In genomic region chrX:71998836-71999509, GRCh38 we compare ENCODE assay signal across 8 cellular contexts.
DNase-seq lines count a peak whose midpoint lies in the region; ATAC-seq and TF ChIP-seq lines count a peak whose summit lies in the region.

No MANE protein-coding gene starts in this region.

- ATAC-seq in psoas muscle = peak in 1 of 4 donors; percentile 64
- ATAC-seq in HG03159 (IDR thresholded peaks at IDR 0.05; ENCODE audit: unreplicated experiment) = no peak

- no peak overlapping the region for H3K27ac ChIP-seq in psoas muscle

- peaks cover 18% of the 10 kb centered on the region for H3K27me3 Mint-ChIP-seq in activated CD4-positive, alpha-beta T cell treated with anti-CD3 and anti-CD28 coated beads, Interleukin-2, amount 10 ng/mL, durations not matched to agents 7 days and 5 days

- DNase-seq in ACHN (peak; percentile 14), GM06990 (ENCODE audit: extremely low read depth, insufficient read length) (no peak), MV-4-11 (lab: John Stamatoyannopoulos, UW) (peak; percentile 0), fibroblast of villous mesenchyme (ENCODE audit: low read depth) (peak; percentile 21), psoas muscle (no peak)
- DNase-seq in activated CD4-positive, alpha-beta T cell treated with anti-CD3 and anti-CD28 coated beads, Interleukin-2, amount 10 ng/mL, durations not matched to agents 7 days and 5 days = peak; percentile 35
- no peak for DNase-seq in NK-92 treated with Interleukin-12 subunit alpha and Interleukin-12 subunit beta, amount 100 ng/mL, for 24 hours (lab: John Stamatoyannopoulos, UW)

- WGBS in psoas muscle, 3 donors = 15 to 31% (median 24%) methylated on average over 6 of the region's 6 CpGs

- H3K4me1 ChIP-seq in psoas muscle = no peaks in the 10 kb centered on the region

- H3K27me3 ChIP-seq in GM06990 (replicated peaks; ENCODE audit: control insufficient read depth, insufficient read depth, low read length) (0 out of 2 replicates have a peak, but pooled peaks cover 1% of the 10 kb centered on the region), psoas muscle (ENCODE audit: insufficient read depth in 3 of 3, low read length in 2 of 3) (peaks cover 0 to 21% (median 0%) of the 10 kb centered on the region in 3 donors)

- POLR2A ChIA-PET in activated CD4-positive, alpha-beta T cell treated with anti-CD3 and anti-CD28 coated beads, Interleukin-2, amount 10 ng/mL, durations not matched to agents 7 days and 5 days (lab: Charles Lee) = no interaction called here

- in situ Hi-C loops in ACHN (cut with HindIII; ENCODE audit: low pct_ligation_motif_present, low pct_unique_long_range_greater_than_20kb, low sequenced_read_pairs) = no loop called here

- no peaks in the 10 kb centered on the region for H3K36me3 Mint-ChIP-seq in activated CD4-positive, alpha-beta T cell treated with anti-CD3 and anti-CD28 coated beads, Interleukin-2, amount 10 ng/mL, durations not matched to agents 7 days and 5 days (ENCODE audit: low read depth)

- H3K36me3 ChIP-seq in GM06990 (ENCODE audit: control insufficient read depth, insufficient read depth, low read length) (no peaks in the 10 kb centered on the region), psoas muscle (ENCODE audit: insufficient read depth in 1 of 2, low read depth in 1 of 2) (no peaks in the 10 kb centered on the region)

- CTCF ChIA-PET in activated CD4-positive, alpha-beta T cell treated with anti-CD3 and anti-CD28 coated beads, Interleukin-2, amount 10 ng/mL, durations not matched to agents 7 days and 5 days (lab: Charles Lee) = interaction anchor here (1.1 to 1.5 kb wide), 4 partner anchors 23 to 127 kb away, joined by 3 to 4 read pairs (median 3); no protein-coding TSS in a partner anchor

- H3K4me1 Mint-ChIP-seq in activated CD4-positive, alpha-beta T cell treated with anti-CD3 and anti-CD28 coated beads, Interleukin-2, amount 10 ng/mL, durations not matched to agents 7 days and 5 days = no peaks in the 10 kb centered on the region

- no peak overlapping the region for H3K4me3 Mint-ChIP-seq in activated CD4-positive, alpha-beta T cell treated with anti-CD3 and anti-CD28 coated beads, Interleukin-2, amount 10 ng/mL, durations not matched to agents 7 days and 5 days

- no peaks in the 10 kb centered on the region for H3K9me3 ChIP-seq in psoas muscle

- H3K9me3 Mint-ChIP-seq in activated CD4-positive, alpha-beta T cell treated with anti-CD3 and anti-CD28 coated beads, Interleukin-2, amount 10 ng/mL, durations not matched to agents 7 days and 5 days = no peaks in the 10 kb centered on the region

- H3K4me3 ChIP-seq in GM06990 (replicated peaks; ENCODE audit: low read depth, low read length) = no peak overlapping the region
- no peak overlapping the region for H3K4me3 ChIP-seq in fibroblast of villous mesenchyme (ENCODE audit: low read depth, low read length)
- H3K4me3 ChIP-seq in psoas muscle = no peak overlapping the region

- TF ChIP-seq CTCF in GM06990 (IDR thresholded peaks at IDR 0.05; ENCODE audit: insufficient read depth, low read length, poor library complexity, severe bottlenecking) = peak; percentile 74
- peak; percentile 62 for TF ChIP-seq CTCF in fibroblast of villous mesenchyme (IDR thresholded peaks at IDR 0.05; ENCODE audit: insufficient read depth, low read depth, low read length)
- peak; percentile 55 for TF ChIP-seq CTCF in psoas muscle (IDR thresholded peaks at IDR 0.05)

- intact Hi-C loops in psoas muscle (cut with DNase I) = no loop called here

- no peak overlapping the region for H3K27ac Mint-ChIP-seq in activated CD4-positive, alpha-beta T cell treated with anti-CD3 and anti-CD28 coated beads, Interleukin-2, amount 10 ng/mL, durations not matched to agents 7 days and 5 days

Comparison
In these comparisons a context has a peak if more than half of its experiments do, and no peak if none do; other contexts are left out.
1. DNase-seq: peak in ACHN (single experiment), MV-4-11 (single experiment), activated CD4-positive, alpha-beta T cell treated with anti-CD3 and anti-CD28 coated beads, Interleukin-2, amount 10 ng/mL, durations not matched to agents 7 days and 5 days (single experiment) and fibroblast of villous mesenchyme (single experiment); none in GM06990 (single experiment), psoas muscle (0 of 2) and NK-92 treated with Interleukin-12 subunit alpha and Interleukin-12 subunit beta, amount 100 ng/mL, for 24 hours (single experiment).
2. Peak in every context shown above with its lines, with median percentiles within 50 percentile points of each other: CTCF ChIP-seq.